ENCODE assay signal across 13 cellular contexts in genomic region chr13:27967736-27968315, GRCh38. TPM values are rescaled to one million over a fixed set of nuclear protein-coding genes. Genes with fewer than 3 reads are reported as not detected.
DNase-seq lines count a peak whose midpoint lies in the region; ATAC-seq and TF ChIP-seq lines count a peak whose summit lies in the region.
"Had no signal": no experiment of that assay in that cellular context is flagged by ENCODE, and none has a peak within 500 bp of the region (broad histone marks: within the 10 kb centered on the region; RNA-seq: fewer than 3 reads in every experiment).

No MANE protein-coding gene starts in this region.

- no peak for TF ChIP-seq CTCF in CD8-positive, alpha-beta T cell (IDR thresholded peaks at IDR 0.05)
- no peak for TF ChIP-seq CTCF in GM13976 (IDR thresholded peaks at IDR 0.05; ENCODE audit: borderline replicate concordance, control extremely low read depth, extremely low read depth, insufficient read depth, missing control alignments)

- in situ Hi-C loops in GM13976 (cut with MboI; ENCODE audit: low sequenced_read_pairs, unreplicated experiment): loop anchor here (25.0 kb wide), 1 partner anchor 1006 kb away; no protein-coding TSS in a partner anchor

- peaks cover 19% of the 10 kb centered on the region for H3K4me1 Mint-ChIP-seq in CD8-positive, alpha-beta T cell (ENCODE audit: low read depth)
- no peaks in the 10 kb centered on the region for H3K4me1 Mint-ChIP-seq in activated T-helper 2 cell treated with anti-CD3 and anti-CD28 coated beads, Interferon-gamma antibody, Interleukin-2, Interleukin-4, amounts not matched to agents 10 μg/mL and 5 μg/mL and 100 μg/mL, durations not matched to agents 14 hours and 24 hours and 36 hours (ENCODE audit: low read depth)

- intact Hi-C loops in CD8-positive, alpha-beta T cell (cut with DNase I, micrococcal nuclease): no loop called here
- intact Hi-C loops in activated T-helper 2 cell treated with anti-CD3 and anti-CD28 coated beads, Interferon-gamma antibody, Interleukin-2, Interleukin-4, amounts not matched to agents 10 μg/mL and 5 μg/mL and 100 μg/mL, durations not matched to agents 14 hours and 24 hours and 36 hours (cut with micrococcal nuclease): loop anchor here (2.0 to 5.0 kb wide), 2 partner anchors 45 to 146 kb away; no protein-coding TSS in a partner anchor

- H3K27me3 Mint-ChIP-seq in CD8-positive, alpha-beta T cell (ENCODE audit: low read depth): peaks cover 69% of the 10 kb centered on the region
- peaks cover 80% of the 10 kb centered on the region for H3K27me3 Mint-ChIP-seq in activated T-helper 2 cell treated with anti-CD3 and anti-CD28 coated beads, Interferon-gamma antibody, Interleukin-2, Interleukin-4, amounts not matched to agents 10 μg/mL and 5 μg/mL and 100 μg/mL, durations not matched to agents 14 hours and 24 hours and 36 hours (ENCODE audit: low read depth)

- H3K4me1 ChIP-seq in CD8-positive, alpha-beta T cell (ENCODE audit: insufficient read depth, low read length): peaks cover 7% of the 10 kb centered on the region
- H3K4me1 ChIP-seq in muscle layer of duodenum (ENCODE audit: control insufficient read depth in 1 of 2, insufficient read depth in 2 of 2, low read length in 2 of 2): peaks cover 0 to 45% of the 10 kb centered on the region in 2 donors

- H3K36me3 ChIP-seq in CD8-positive, alpha-beta T cell (ENCODE audit: insufficient read depth, low read length): no peaks in the 10 kb centered on the region
- H3K36me3 ChIP-seq in muscle layer of duodenum (ENCODE audit: control insufficient read depth in 1 of 2, insufficient read depth in 2 of 2, low read length in 2 of 2): no peaks in the 10 kb centered on the region

- CTCF ChIA-PET in CD8-positive, alpha-beta T cell (lab: Charles Lee): no interaction called here

- POLR2A ChIA-PET in CD8-positive, alpha-beta T cell (lab: Charles Lee): no interaction called here

- no peak overlapping the region for H3K27ac Mint-ChIP-seq in CD8-positive, alpha-beta T cell
- peak overlapping the region; percentile 33 for H3K27ac Mint-ChIP-seq in activated T-helper 2 cell treated with anti-CD3 and anti-CD28 coated beads, Interferon-gamma antibody, Interleukin-2, Interleukin-4, amounts not matched to agents 10 μg/mL and 5 μg/mL and 100 μg/mL, durations not matched to agents 14 hours and 24 hours and 36 hours

- peaks cover 40% of the 10 kb centered on the region for H3K27me3 ChIP-seq in CD8-positive, alpha-beta T cell (ENCODE audit: insufficient read depth, low read length)
- peaks cover 68% of the 10 kb centered on the region for H3K27me3 ChIP-seq in muscle layer of duodenum (ENCODE audit: low read depth, low read length)

- H3K27ac ChIP-seq in CD8-positive, alpha-beta T cell (ENCODE audit: low read depth, low read length): no peak overlapping the region
- peak overlapping the region; percentile 85 for H3K27ac ChIP-seq in muscle layer of duodenum (ENCODE audit: low read length)

- H3K4me3 ChIP-seq in CD8-positive, alpha-beta T cell (ENCODE audit: low read depth, low read length): no peak overlapping the region
- H3K4me3 ChIP-seq in muscle layer of duodenum (ENCODE audit: low read depth in 1 of 2, low read length in 2 of 2): peak overlapping the region; percentile 48 to 59

- no peak for DNase-seq in CD8-positive, alpha-beta T cell
- DNase-seq in GM13976 (ENCODE audit: low spot score) (peak; percentile 32), T1000 (lab: John Stamatoyannopoulos, UW) (no peak), NCI-H345 (lab: John Stamatoyannopoulos, UW) (no peak), HUDEP-2 (lab: John Stamatoyannopoulos, UW; ENCODE audit: unreplicated experiment in 76 of 76) (no peak)
- no peak for DNase-seq in activated T-helper 2 cell treated with anti-CD3 and anti-CD28 coated beads, Interferon-gamma antibody, Interleukin-2, Interleukin-4, amounts not matched to agents 10 μg/mL and 5 μg/mL and 100 μg/mL, durations not matched to agents 14 hours and 24 hours and 36 hours (ENCODE audit: low spot score)
- DNase-seq: activated CD4-positive, alpha-beta T cell treated with anti-CD3 and anti-CD28 coated beads for 4 hours; DMS79; stimulated activated CD4-positive, alpha-beta T cell treated with anti-CD3 and anti-CD28 coated beads, Interleukin-12 subunit alpha, Interleukin-12 subunit beta, amount 100 ng/mL, for 4 hours; substantia nigra had no signal

- H3K9me3 ChIP-seq in CD8-positive, alpha-beta T cell (ENCODE audit: low read length): no peaks in the 10 kb centered on the region
- H3K9me3 ChIP-seq in muscle layer of duodenum (ENCODE audit: control insufficient read depth in 1 of 2, low read length in 2 of 2): no peaks in the 10 kb centered on the region

- H3K4me3 Mint-ChIP-seq in CD8-positive, alpha-beta T cell: peak overlapping the region; percentile 37
- H3K4me3 Mint-ChIP-seq in activated T-helper 2 cell treated with anti-CD3 and anti-CD28 coated beads, Interferon-gamma antibody, Interleukin-2, Interleukin-4, amounts not matched to agents 10 μg/mL and 5 μg/mL and 100 μg/mL, durations not matched to agents 14 hours and 24 hours and 36 hours (ENCODE audit: low read depth): no peak overlapping the region

- ATAC-seq in CD8-positive, alpha-beta T cell: no peak
- ATAC-seq in HG02759 (IDR thresholded peaks at IDR 0.05; ENCODE audit: unreplicated experiment): no peak

- H3K9me3 Mint-ChIP-seq in CD8-positive, alpha-beta T cell: no peaks in the 10 kb centered on the region
- H3K9me3 Mint-ChIP-seq in activated T-helper 2 cell treated with anti-CD3 and anti-CD28 coated beads, Interferon-gamma antibody, Interleukin-2, Interleukin-4, amounts not matched to agents 10 μg/mL and 5 μg/mL and 100 μg/mL, durations not matched to agents 14 hours and 24 hours and 36 hours: no peaks in the 10 kb centered on the region

- no peaks in the 10 kb centered on the region for H3K36me3 Mint-ChIP-seq in CD8-positive, alpha-beta T cell
- H3K36me3 Mint-ChIP-seq in activated T-helper 2 cell treated with anti-CD3 and anti-CD28 coated beads, Interferon-gamma antibody, Interleukin-2, Interleukin-4, amounts not matched to agents 10 μg/mL and 5 μg/mL and 100 μg/mL, durations not matched to agents 14 hours and 24 hours and 36 hours (ENCODE audit: low read depth): no peaks in the 10 kb centered on the region

RNA-seq across cellular contexts. Expression of gene CDX2, which starts 1.3 kb away (rescaled TPM):
- not detected for total RNA-seq in CD8-positive, alpha-beta T cell
- total RNA-seq in activated T-helper 2 cell treated with anti-CD3 and anti-CD28 coated beads, Interferon-gamma antibody, Interleukin-2, Interleukin-4, amounts not matched to agents 10 μg/mL and 5 μg/mL and 100 μg/mL, durations not matched to agents 14 hours and 24 hours and 36 hours: not detected in 2 replicates
- total RNA-seq: lower leg skin had no signal

RNA-seq across cellular contexts. Expression of gene URAD, which starts 20.7 kb away (rescaled TPM):
- not detected for total RNA-seq in CD8-positive, alpha-beta T cell
- total RNA-seq in activated T-helper 2 cell treated with anti-CD3 and anti-CD28 coated beads, Interferon-gamma antibody, Interleukin-2, Interleukin-4, amounts not matched to agents 10 μg/mL and 5 μg/mL and 100 μg/mL, durations not matched to agents 14 hours and 24 hours and 36 hours: not detected in 2 replicates
- total RNA-seq: lower leg skin had no signal

RNA-seq across cellular contexts. Expression of gene PDX1, which starts 48.0 kb away (rescaled TPM):
- not detected for total RNA-seq in CD8-positive, alpha-beta T cell
- not detected in 2 replicates for total RNA-seq in activated T-helper 2 cell treated with anti-CD3 and anti-CD28 coated beads, Interferon-gamma antibody, Interleukin-2, Interleukin-4, amounts not matched to agents 10 μg/mL and 5 μg/mL and 100 μg/mL, durations not matched to agents 14 hours and 24 hours and 36 hours
- total RNA-seq: lower leg skin had no signal
